Comparison of ENCODE assay signal across 20 cellular contexts in the genomic region with DNA sequence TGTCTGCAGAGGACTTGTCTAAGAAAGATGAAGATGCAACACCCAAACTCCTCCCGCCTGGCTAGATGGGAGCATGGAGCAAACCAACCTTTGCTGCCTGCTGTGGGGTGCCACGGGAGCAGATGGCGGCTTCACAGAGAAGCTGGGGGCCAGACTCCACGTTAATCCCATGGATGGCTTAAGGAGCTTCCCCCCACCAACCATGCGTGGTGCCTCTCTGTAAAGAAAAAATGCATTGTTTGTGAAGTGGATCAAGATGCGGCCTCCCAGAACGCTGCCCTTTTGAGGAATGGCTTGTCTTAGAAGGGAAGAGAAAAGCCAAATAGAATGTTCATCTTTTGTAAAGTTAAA. TPM values are rescaled to one million over a fixed set of nuclear protein-coding genes. Genes with fewer than 3 reads are reported as not detected.
DNase-seq lines count a peak whose midpoint lies in the region; FAIRE-seq and TF ChIP-seq lines count a peak whose summit lies in the region.
"Had no signal": no experiment of that assay in that cellular context is flagged by ENCODE, and none has a peak within 500 bp of the region (broad histone marks: within the 10 kb centered on the region; RNA-seq: fewer than 3 reads in every experiment).

No MANE protein-coding gene starts in this region.

- in situ Hi-C loops in GM23248 (cut with MboI): no loop called here

- DNase-seq in D721Med (ENCODE audit: insufficient read length, low spot score): peak; percentile 80
- peak; percentile 94 for DNase-seq in WERI-Rb-1
- no peak for DNase-seq in thyroid gland
- DNase-seq in sigmoid colon: no peak
- no peak for DNase-seq in activated T-cell treated with anti-CD3 and anti-CD28 coated beads for 4 hours
- no peak for DNase-seq in GM23248
- DNase-seq: ACHN; C1 segment of cervical spinal cord; CD8-positive, alpha-beta memory T cell; DMS 273 treated with DMSO at 0.1 percent for 48 hours; DND-41; KBM-7; NCI-H1105 treated with DMSO at 0.1 percent for 48 hours; NCI-H1694 treated with DMSO at 0.1 percent for 48 hours; NCI-H2107; NCI-H345; NCI-H526 treated with DMSO at 0.1 percent for 48 hours; SJCRH30 had no signal

- H3K27ac ChIP-seq in WERI-Rb-1 (peak overlapping the region; percentile 95), liver (ENCODE audit: low read depth in 1 of 2, low read length in 2 of 2) (peak overlapping the region; percentile 78 to 88), thyroid gland (peak overlapping the region; percentile 72 to 93 (median 86)), sigmoid colon (no peak overlapping the region), GM23248 (no peak overlapping the region)
- H3K27ac ChIP-seq: SJCRH30 had no signal

- H4K20me1 ChIP-seq in GM23248 (ENCODE audit: insufficient read depth): no peaks in the 10 kb centered on the region

- H3K4me3 ChIP-seq in WERI-Rb-1 (ENCODE audit: low read depth, low read length) (peak overlapping the region; percentile 23), liver (ENCODE audit: low read depth in 1 of 3, low read length in 3 of 3) (no peak overlapping the region), thyroid gland (replicated peaks in 1 of 3) (no peak overlapping the region), sigmoid colon (no peak overlapping the region), GM23248 (no peak overlapping the region)
- H3K4me3 ChIP-seq: SJCRH30 had no signal

- H3F3A ChIP-seq in GM23248 (ENCODE audit: insufficient read depth): no peaks in the 10 kb centered on the region

- no peak for TF ChIP-seq RAD21 in liver (IDR thresholded peaks at IDR 0.05)

- 80% methylated on average over 7 of the region's 7 CpGs for WGBS in liver
- 70 to 77% methylated on average over 7 of the region's 7 CpGs for WGBS in thyroid gland, 2 donors
- WGBS in sigmoid colon, 2 donors: 87 to 94% methylated on average over 7 of the region's 7 CpGs
- WGBS in GM23248 (ENCODE audit: low coverage in 1 of 2, low lambda C conversion rate in 2 of 2, missing lambda C conversion rate in 2 of 2), 2 experiments: 66 to 71% methylated on average over 7 of the region's 7 CpGs

- no peak for TF ChIP-seq EP300 in sigmoid colon (IDR thresholded peaks at IDR 0.05)

- TF ChIP-seq POLR2A in thyroid gland (IDR thresholded peaks at IDR 0.05) (no peak), sigmoid colon (IDR thresholded peaks at IDR 0.05) (no peak)

- no peaks in the 10 kb centered on the region for H3K27me3 ChIP-seq in WERI-Rb-1 (ENCODE audit: insufficient read depth, low read depth, severe bottlenecking)
- no peaks in the 10 kb centered on the region for H3K27me3 ChIP-seq in liver (ENCODE audit: control insufficient read depth in 4 of 4, insufficient read depth in 4 of 4, low read length in 3 of 4)
- no peaks in the 10 kb centered on the region for H3K27me3 ChIP-seq in thyroid gland
- H3K27me3 ChIP-seq in sigmoid colon: no peaks in the 10 kb centered on the region
- H3K27me3 ChIP-seq in GM23248 (replicated peaks; ENCODE audit: insufficient read depth): no peaks in the 10 kb centered on the region
- H3K27me3 ChIP-seq: SJCRH30 had no signal

- TF ChIP-seq CTCF in D721Med (IDR thresholded peaks at IDR 0.05; ENCODE audit: insufficient read depth, missing control alignments) (no peak), WERI-Rb-1 (IDR thresholded peaks at IDR 0.05; ENCODE audit: low read depth, low read length) (no peak), liver (IDR thresholded peaks at IDR 0.05; ENCODE audit: low read depth, low read length, missing input control) (no peak), thyroid gland (IDR thresholded peaks at IDR 0.05) (no peak), sigmoid colon (IDR thresholded peaks at IDR 0.05) (no peak)

- no peak overlapping the region for H3K9ac ChIP-seq in liver (ENCODE audit: low read depth in 1 of 2, low read length in 2 of 2)
- no peak overlapping the region for H3K9ac ChIP-seq in GM23248

- no peak for FAIRE-seq in D721Med (lab: Jason Lieb, UNC)
- FAIRE-seq: H54 had no signal

- intact Hi-C loops in thyroid gland (cut with DNase I) (no loop called here), sigmoid colon (cut with DNase I) (no loop called here)

- H3K4me1 ChIP-seq in liver (ENCODE audit: control insufficient read depth in 4 of 4, insufficient read depth in 4 of 4, low read length in 3 of 4) (peaks cover 5 to 56% (median 35%) of the 10 kb centered on the region in 4 donors), thyroid gland (peaks cover 30 to 37% of the 10 kb centered on the region in 2 donors), sigmoid colon (no peaks in the 10 kb centered on the region), GM23248 (ENCODE audit: insufficient read depth) (no peaks in the 10 kb centered on the region)

- H3K9me2 ChIP-seq in GM23248 (ENCODE audit: insufficient read depth): no peaks in the 10 kb centered on the region

- no peaks in the 10 kb centered on the region for H3K9me3 ChIP-seq in WERI-Rb-1 (ENCODE audit: severe bottlenecking)
- H3K9me3 ChIP-seq in liver (ENCODE audit: control insufficient read depth in 4 of 4, low read length in 3 of 4): no peaks in the 10 kb centered on the region
- H3K9me3 ChIP-seq in thyroid gland: no peaks in the 10 kb centered on the region
- H3K9me3 ChIP-seq in sigmoid colon: no peaks in the 10 kb centered on the region
- no peaks in the 10 kb centered on the region for H3K9me3 ChIP-seq in GM23248 (ENCODE audit: low read depth)
- H3K9me3 ChIP-seq: SJCRH30 had no signal

- H3K36me3 ChIP-seq in WERI-Rb-1 (peaks cover 80% of the 10 kb centered on the region), liver (ENCODE audit: control insufficient read depth in 4 of 4, insufficient read depth in 3 of 4, low read depth in 1 of 4, low read length in 3 of 4) (peaks cover 8 to 16% (median 12%) of the 10 kb centered on the region in 4 donors), thyroid gland (peaks cover 7% of the 10 kb centered on the region in 2 donors), sigmoid colon (peaks cover 0 to 75% (median 6%) of the 10 kb centered on the region in 4 donors), GM23248 (ENCODE audit: low read depth) (no peaks in the 10 kb centered on the region)
- H3K36me3 ChIP-seq: SJCRH30 had no signal

- no peaks in the 10 kb centered on the region for H3K79me2 ChIP-seq in GM23248 (ENCODE audit: insufficient read depth)

- H2AFZ ChIP-seq in GM23248: no peak overlapping the region

- H3K4me2 ChIP-seq in GM23248 (ENCODE audit: unreplicated experiment): no peak overlapping the region

TF ChIP-seq in liver, 16 proteins besides CTCF, POLR2A, EP300 and RAD21 (continues in another document):
- TF ChIP-seq, protein P1, sequence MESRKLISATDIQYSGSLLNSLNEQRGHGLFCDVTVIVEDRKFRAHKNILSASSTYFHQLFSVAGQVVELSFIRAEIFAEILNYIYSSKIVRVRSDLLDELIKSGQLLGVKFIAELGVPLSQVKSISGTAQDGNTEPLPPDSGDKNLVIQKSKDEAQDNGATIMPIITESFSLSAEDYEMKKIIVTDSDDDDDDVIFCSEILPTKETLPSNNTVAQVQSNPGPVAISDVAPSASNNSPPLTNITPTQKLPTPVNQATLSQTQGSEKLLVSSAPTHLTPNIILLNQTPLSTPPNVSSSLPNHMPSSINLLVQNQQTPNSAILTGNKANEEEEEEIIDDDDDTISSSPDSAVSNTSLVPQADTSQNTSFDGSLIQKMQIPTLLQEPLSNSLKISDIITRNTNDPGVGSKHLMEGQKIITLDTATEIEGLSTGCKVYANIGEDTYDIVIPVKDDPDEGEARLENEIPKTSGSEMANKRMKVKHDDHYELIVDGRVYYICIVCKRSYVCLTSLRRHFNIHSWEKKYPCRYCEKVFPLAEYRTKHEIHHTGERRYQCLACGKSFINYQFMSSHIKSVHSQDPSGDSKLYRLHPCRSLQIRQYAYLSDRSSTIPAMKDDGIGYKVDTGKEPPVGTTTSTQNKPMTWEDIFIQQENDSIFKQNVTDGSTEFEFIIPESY (IDR thresholded peaks at IDR 0.05): no peak
- TF ChIP-seq NR2F2 (IDR thresholded peaks at IDR 0.05) (no peak), HNF4A (conservative IDR thresholded peaks at IDR 0.05) (no peak), TAF1 (conservative IDR thresholded peaks at IDR 0.05) (no peak), HNF4G (IDR thresholded peaks at IDR 0.05) (no peak), RXRA (IDR thresholded peaks at IDR 0.05) (no peak), GABPA (IDR thresholded peaks at IDR 0.05 in 1 of 2, conservative IDR thresholded peaks at IDR 0.05 in 1 of 2) (no peak)
- TF ChIP-seq, protein P2, sequence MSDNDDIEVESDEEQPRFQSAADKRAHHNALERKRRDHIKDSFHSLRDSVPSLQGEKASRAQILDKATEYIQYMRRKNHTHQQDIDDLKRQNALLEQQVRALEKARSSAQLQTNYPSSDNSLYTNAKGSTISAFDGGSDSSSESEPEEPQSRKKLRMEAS (IDR thresholded peaks at IDR 0.05): no peak

RNA-seq across cellular contexts. Expression of a gene that starts 15.6 kb away (rescaled TPM):
- total RNA-seq in liver (10 to 100 TPM; 34.9 to 50.3 TPM), thyroid gland (10 to 100 TPM; 20.4 to 42.0 (median 31.6) TPM), sigmoid colon (10 to 100 TPM in 3 of 4 donors, 1 to 10 TPM in 1; 9.1 to 14.8 (median 12.3) TPM)
- polyA plus RNA-seq in liver (10 to 100 TPM; 39.0 to 43.8 TPM), sigmoid colon (10 to 100 TPM; 13.8 to 40.8 (median 21.0) TPM), GM23248 (2016; fragmentation: Nextera tagmentation; extraction: Ambion mirVana) (6.7 and 7.2 TPM in 2 replicates)
- total RNA-seq in GM23248 (2014; rRNA removed; shearing (Covaris generic)): 11.8 and 80.1 TPM in 2 replicates

RNA-seq across cellular contexts. Expression of a gene that starts 15.9 kb away (rescaled TPM):
- 10 to 100 TPM; 47.1 to 63.5 TPM for total RNA-seq in liver
- polyA plus RNA-seq in liver: 100 to 1,000 TPM in 1 of 2 donors, 10 to 100 TPM in 1; 90.6 to 101 TPM
- 10 to 100 TPM; 40.3 to 82.2 (median 69.7) TPM for total RNA-seq in thyroid gland
- 10 to 100 TPM; 12.2 to 28.9 (median 23.5) TPM for total RNA-seq in sigmoid colon
- 10 to 100 TPM; 36.6 to 79.6 (median 64.3) TPM for polyA plus RNA-seq in sigmoid colon
- 6.7 and 12.8 TPM in 2 replicates for total RNA-seq in GM23248 (2014; rRNA removed; shearing (Covaris generic))
- 25.4 and 26.8 TPM in 2 replicates for polyA plus RNA-seq in GM23248 (2016; fragmentation: Nextera tagmentation; extraction: Ambion mirVana)

Comparison
In these comparisons a context has a peak if more than half of its experiments do, and no peak if none do; other contexts are left out.
1. DNase-seq: peak in D721Med (single experiment) and WERI-Rb-1 (single experiment); none in thyroid gland (0 of 2), sigmoid colon (single experiment), activated T-cell treated with anti-CD3 and anti-CD28 coated beads for 4 hours (single experiment) and GM23248 (single experiment).
2. H3K27ac ChIP-seq: peak in WERI-Rb-1 (single experiment), liver (2 of 2) and thyroid gland (3 of 3); none in sigmoid colon (0 of 4) and GM23248 (single experiment).